Comparison of ENCODE assay signal across 1 cellular context in genomic region chrX:13761606-13762005, GRCh38.
TF ChIP-seq lines count a peak whose summit lies in the region.

No MANE protein-coding gene starts in this region.

TF ChIP-seq in GM12878, 131 proteins besides CTCF, POLR2A, EP300 and RAD21:
- TF ChIP-seq EZH2 (IDR thresholded peaks at IDR 0.05; ENCODE audit: borderline replicate concordance, control insufficient read depth, low read depth, low read length) (no peak), IRF4 (IDR thresholded peaks at IDR 0.05; ENCODE audit: low read depth, low read length) (peak; percentile 71), EGR1 (IDR thresholded peaks at IDR 0.05; ENCODE audit: borderline replicate concordance in 1 of 2, low read depth in 2 of 2, low read length in 2 of 2) (no peak), CBX5 (IDR thresholded peaks at IDR 0.05; ENCODE audit: low read depth) (0 out of 2 replicates have a peak, but pooled peaks have one; percentile 42), MTA3 (IDR thresholded peaks at IDR 0.05; ENCODE audit: borderline replicate concordance, low read length) (peak; percentile 45; the same call in 1 of the 2 replicates), WRNIP1 (IDR thresholded peaks at IDR 0.05; ENCODE audit: borderline replicate concordance, low read depth, low read length) (no peak), MTA2 (IDR thresholded peaks at IDR 0.05; ENCODE audit: low read depth) (no peak), TCF12 (IDR thresholded peaks at IDR 0.05; ENCODE audit: low read depth, low read length) (0 out of 2 replicates have a peak, but pooled peaks have one; percentile 32), TARDBP (IDR thresholded peaks at IDR 0.05; ENCODE audit: borderline replicate concordance) (no peak), DPF2 (IDR thresholded peaks at IDR 0.05) (no peak), BHLHE40 (IDR thresholded peaks at IDR 0.05; ENCODE audit: borderline replicate concordance in 1 of 2, low read depth in 2 of 2, low read length in 1 of 2) (no peak), ATF7 (IDR thresholded peaks at IDR 0.05; ENCODE audit: low read depth) (no peak), ZNF622 (IDR thresholded peaks at IDR 0.05) (no peak), FOXK2 (IDR thresholded peaks at IDR 0.05) (no peak), POLR2AphosphoS2 (IDR thresholded peaks at IDR 0.05; ENCODE audit: low read depth, low read length) (no peak), IKZF1 (conservative IDR thresholded peaks at IDR 0.05) (peak; percentile 42; the same call in 1 of the 2 replicates), MEF2B (IDR thresholded peaks at IDR 0.05; ENCODE audit: partially characterized antibody, poor library complexity, severe bottlenecking) (peak; percentile 24), SUPT20H (IDR thresholded peaks at IDR 0.05; ENCODE audit: borderline replicate concordance, control insufficient read depth, low read depth, low read length) (no peak), SUZ12 (IDR thresholded peaks at IDR 0.05; ENCODE audit: unreplicated experiment) (no peak), NBN (IDR thresholded peaks at IDR 0.05) (peak; percentile 41; the same call in 1 of the 2 replicates), ZNF207 (IDR thresholded peaks at IDR 0.05; ENCODE audit: borderline replicate concordance) (no peak), SMC3 (IDR thresholded peaks at IDR 0.05; ENCODE audit: borderline replicate concordance, low read length) (peak; percentile 12; the same call in 1 of the 2 replicates), HDGF (IDR thresholded peaks at IDR 0.05) (peak; percentile 29; the same call in 1 of the 2 replicates), ETV6 (conservative IDR thresholded peaks at IDR 0.05 in 1 of 2, IDR thresholded peaks at IDR 0.05 in 1 of 2; ENCODE audit: borderline replicate concordance in 1 of 2, low read depth in 1 of 2) (peak in 1 of 2 experiments; percentile 47; a peak in 1 of 4 replicates), HSF1 (IDR thresholded peaks at IDR 0.05; ENCODE audit: low read depth, low read length) (no peak), FOXM1 (IDR thresholded peaks at IDR 0.05; ENCODE audit: low read depth, low read length) (peak; percentile 38; the same call in 1 of the 2 replicates), KDM1A (IDR thresholded peaks at IDR 0.05; ENCODE audit: borderline replicate concordance) (no peak), ZNF217 (IDR thresholded peaks at IDR 0.05) (no peak), EED (IDR thresholded peaks at IDR 0.05; ENCODE audit: low read depth) (peak; percentile 83), POU2F2 (IDR thresholded peaks at IDR 0.05; ENCODE audit: borderline replicate concordance, low read depth, low read length) (peak; percentile 69; the same call in 1 of the 3 replicates), SMARCA5 (IDR thresholded peaks at IDR 0.05) (no peak), ZNF384 (IDR thresholded peaks at IDR 0.05; ENCODE audit: borderline replicate concordance, low read depth, low read length) (peak; percentile 66; the same call in 1 of the 2 replicates), NFIC (IDR thresholded peaks at IDR 0.05; ENCODE audit: low read depth, low read length) (peak; percentile 54), RUNX3 (IDR thresholded peaks at IDR 0.05; ENCODE audit: low read length) (peak; percentile 63), RELA (IDR thresholded peaks at IDR 0.05; ENCODE audit: borderline replicate concordance, partially characterized antibody) (no peak), TBL1XR1 (IDR thresholded peaks at IDR 0.05; ENCODE audit: low read depth, low read length) (no peak), CREM (IDR thresholded peaks at IDR 0.05; ENCODE audit: low read depth) (peak; percentile 34; the same call in 1 of the 2 replicates), IKZF2 (IDR thresholded peaks at IDR 0.05) (peak; percentile 38 to 39), MLLT1 (IDR thresholded peaks at IDR 0.05) (no peak), NFXL1 (IDR thresholded peaks at IDR 0.05; ENCODE audit: borderline replicate concordance) (no peak), CBX3 (IDR thresholded peaks at IDR 0.05; ENCODE audit: borderline replicate concordance, low read depth) (no peak), JUNB (IDR thresholded peaks at IDR 0.05) (peak; percentile 80), MXI1 (IDR thresholded peaks at IDR 0.05; ENCODE audit: low read depth, low read length) (no peak), YY1 (IDR thresholded peaks at IDR 0.05; ENCODE audit: low read depth, low read length) (0 out of 2 replicates have a peak, but pooled peaks have one; percentile 29), HCFC1 (IDR thresholded peaks at IDR 0.05; ENCODE audit: low read length) (no peak), MEF2A (IDR thresholded peaks at IDR 0.05; ENCODE audit: insufficient read depth, low read depth, low read length) (0 out of 2 replicates have a peak, but pooled peaks have one; percentile 47), YBX1 (IDR thresholded peaks at IDR 0.05) (no peak), BCL11A (IDR thresholded peaks at IDR 0.05; ENCODE audit: low read depth, low read length) (peak; percentile 60; the same call in 1 of the 2 replicates), RB1 (IDR thresholded peaks at IDR 0.05; ENCODE audit: borderline replicate concordance) (no peak), ATF2 (IDR thresholded peaks at IDR 0.05; ENCODE audit: low read length) (peak; percentile 61; the same call in 1 of the 2 replicates), PAX5 (IDR thresholded peaks at IDR 0.05; ENCODE audit: borderline replicate concordance, low read depth, low read length) (peak; percentile 56; the same call in 1 of the 2 replicates), SPI1 (IDR thresholded peaks at IDR 0.05; ENCODE audit: borderline replicate concordance, insufficient read depth, low read depth, low read length) (peak; percentile 66; the same call in 1 of the 2 replicates)
TF ChIP-seq in GM12878: peak in this region for 25.
